1 cellular context compared by ENCODE assay signal in the genomic region with DNA sequence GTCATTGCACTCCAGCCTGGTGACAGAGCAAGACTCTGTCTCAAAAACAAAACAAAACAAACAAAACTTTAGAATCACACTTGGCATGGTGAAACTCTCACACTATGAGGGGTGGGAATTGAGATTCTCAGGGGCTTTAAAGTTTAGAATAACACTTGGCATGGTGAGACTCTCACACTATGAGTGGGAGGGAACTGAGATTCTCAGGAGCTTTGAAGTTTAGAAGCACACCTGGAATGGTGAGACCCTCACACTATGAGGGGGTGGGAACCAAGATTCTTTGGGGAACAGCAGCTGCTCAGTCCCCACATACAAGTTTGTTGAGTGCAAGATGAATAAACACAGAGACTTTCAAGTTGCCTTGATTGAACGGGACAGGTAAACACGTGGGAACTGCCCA.
TF ChIP-seq lines count a peak whose summit lies in the region.

No MANE protein-coding gene starts in this region.

TF ChIP-seq in H1, 55 proteins besides CTCF, POLR2A, EP300 and RAD21 (continued from another document):
- TF ChIP-seq, protein P1, sequence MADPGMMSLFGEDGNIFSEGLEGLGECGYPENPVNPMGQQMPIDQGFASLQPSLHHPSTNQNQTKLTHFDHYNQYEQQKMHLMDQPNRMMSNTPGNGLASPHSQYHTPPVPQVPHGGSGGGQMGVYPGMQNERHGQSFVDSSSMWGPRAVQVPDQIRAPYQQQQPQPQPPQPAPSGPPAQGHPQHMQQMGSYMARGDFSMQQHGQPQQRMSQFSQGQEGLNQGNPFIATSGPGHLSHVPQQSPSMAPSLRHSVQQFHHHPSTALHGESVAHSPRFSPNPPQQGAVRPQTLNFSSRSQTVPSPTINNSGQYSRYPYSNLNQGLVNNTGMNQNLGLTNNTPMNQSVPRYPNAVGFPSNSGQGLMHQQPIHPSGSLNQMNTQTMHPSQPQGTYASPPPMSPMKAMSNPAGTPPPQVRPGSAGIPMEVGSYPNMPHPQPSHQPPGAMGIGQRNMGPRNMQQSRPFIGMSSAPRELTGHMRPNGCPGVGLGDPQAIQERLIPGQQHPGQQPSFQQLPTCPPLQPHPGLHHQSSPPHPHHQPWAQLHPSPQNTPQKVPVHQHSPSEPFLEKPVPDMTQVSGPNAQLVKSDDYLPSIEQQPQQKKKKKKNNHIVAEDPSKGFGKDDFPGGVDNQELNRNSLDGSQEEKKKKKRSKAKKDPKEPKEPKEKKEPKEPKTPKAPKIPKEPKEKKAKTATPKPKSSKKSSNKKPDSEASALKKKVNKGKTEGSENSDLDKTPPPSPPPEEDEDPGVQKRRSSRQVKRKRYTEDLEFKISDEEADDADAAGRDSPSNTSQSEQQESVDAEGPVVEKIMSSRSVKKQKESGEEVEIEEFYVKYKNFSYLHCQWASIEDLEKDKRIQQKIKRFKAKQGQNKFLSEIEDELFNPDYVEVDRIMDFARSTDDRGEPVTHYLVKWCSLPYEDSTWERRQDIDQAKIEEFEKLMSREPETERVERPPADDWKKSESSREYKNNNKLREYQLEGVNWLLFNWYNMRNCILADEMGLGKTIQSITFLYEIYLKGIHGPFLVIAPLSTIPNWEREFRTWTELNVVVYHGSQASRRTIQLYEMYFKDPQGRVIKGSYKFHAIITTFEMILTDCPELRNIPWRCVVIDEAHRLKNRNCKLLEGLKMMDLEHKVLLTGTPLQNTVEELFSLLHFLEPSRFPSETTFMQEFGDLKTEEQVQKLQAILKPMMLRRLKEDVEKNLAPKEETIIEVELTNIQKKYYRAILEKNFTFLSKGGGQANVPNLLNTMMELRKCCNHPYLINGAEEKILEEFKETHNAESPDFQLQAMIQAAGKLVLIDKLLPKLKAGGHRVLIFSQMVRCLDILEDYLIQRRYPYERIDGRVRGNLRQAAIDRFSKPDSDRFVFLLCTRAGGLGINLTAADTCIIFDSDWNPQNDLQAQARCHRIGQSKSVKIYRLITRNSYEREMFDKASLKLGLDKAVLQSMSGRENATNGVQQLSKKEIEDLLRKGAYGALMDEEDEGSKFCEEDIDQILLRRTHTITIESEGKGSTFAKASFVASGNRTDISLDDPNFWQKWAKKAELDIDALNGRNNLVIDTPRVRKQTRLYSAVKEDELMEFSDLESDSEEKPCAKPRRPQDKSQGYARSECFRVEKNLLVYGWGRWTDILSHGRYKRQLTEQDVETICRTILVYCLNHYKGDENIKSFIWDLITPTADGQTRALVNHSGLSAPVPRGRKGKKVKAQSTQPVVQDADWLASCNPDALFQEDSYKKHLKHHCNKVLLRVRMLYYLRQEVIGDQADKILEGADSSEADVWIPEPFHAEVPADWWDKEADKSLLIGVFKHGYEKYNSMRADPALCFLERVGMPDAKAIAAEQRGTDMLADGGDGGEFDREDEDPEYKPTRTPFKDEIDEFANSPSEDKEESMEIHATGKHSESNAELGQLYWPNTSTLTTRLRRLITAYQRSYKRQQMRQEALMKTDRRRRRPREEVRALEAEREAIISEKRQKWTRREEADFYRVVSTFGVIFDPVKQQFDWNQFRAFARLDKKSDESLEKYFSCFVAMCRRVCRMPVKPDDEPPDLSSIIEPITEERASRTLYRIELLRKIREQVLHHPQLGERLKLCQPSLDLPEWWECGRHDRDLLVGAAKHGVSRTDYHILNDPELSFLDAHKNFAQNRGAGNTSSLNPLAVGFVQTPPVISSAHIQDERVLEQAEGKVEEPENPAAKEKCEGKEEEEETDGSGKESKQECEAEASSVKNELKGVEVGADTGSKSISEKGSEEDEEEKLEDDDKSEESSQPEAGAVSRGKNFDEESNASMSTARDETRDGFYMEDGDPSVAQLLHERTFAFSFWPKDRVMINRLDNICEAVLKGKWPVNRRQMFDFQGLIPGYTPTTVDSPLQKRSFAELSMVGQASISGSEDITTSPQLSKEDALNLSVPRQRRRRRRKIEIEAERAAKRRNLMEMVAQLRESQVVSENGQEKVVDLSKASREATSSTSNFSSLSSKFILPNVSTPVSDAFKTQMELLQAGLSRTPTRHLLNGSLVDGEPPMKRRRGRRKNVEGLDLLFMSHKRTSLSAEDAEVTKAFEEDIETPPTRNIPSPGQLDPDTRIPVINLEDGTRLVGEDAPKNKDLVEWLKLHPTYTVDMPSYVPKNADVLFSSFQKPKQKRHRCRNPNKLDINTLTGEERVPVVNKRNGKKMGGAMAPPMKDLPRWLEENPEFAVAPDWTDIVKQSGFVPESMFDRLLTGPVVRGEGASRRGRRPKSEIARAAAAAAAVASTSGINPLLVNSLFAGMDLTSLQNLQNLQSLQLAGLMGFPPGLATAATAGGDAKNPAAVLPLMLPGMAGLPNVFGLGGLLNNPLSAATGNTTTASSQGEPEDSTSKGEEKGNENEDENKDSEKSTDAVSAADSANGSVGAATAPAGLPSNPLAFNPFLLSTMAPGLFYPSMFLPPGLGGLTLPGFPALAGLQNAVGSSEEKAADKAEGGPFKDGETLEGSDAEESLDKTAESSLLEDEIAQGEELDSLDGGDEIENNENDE (IDR thresholded peaks at IDR 0.05; ENCODE audit: insufficient replicate concordance, low read length): no peak
- TF ChIP-seq GTF2F1 (IDR thresholded peaks at IDR 0.05; ENCODE audit: borderline replicate concordance, low read depth, low read length) (no peak), CHD1 (IDR thresholded peaks at IDR 0.05; ENCODE audit: low read depth, low read length) (no peak), SIN3A (conservative IDR thresholded peaks at IDR 0.05 in 1 of 2, IDR thresholded peaks at IDR 0.05 in 1 of 2; ENCODE audit: low read depth in 1 of 2, low read length in 2 of 2) (no peak), FOSL1 (IDR thresholded peaks at IDR 0.05; ENCODE audit: insufficient read depth, low read depth, low read length) (no peak), TAF1 (IDR thresholded peaks at IDR 0.05; ENCODE audit: low read depth, low read length) (no peak), POLR2AphosphoS5 (IDR thresholded peaks at IDR 0.05; ENCODE audit: low read depth, low read length) (no peak), BACH1 (IDR thresholded peaks at IDR 0.05; ENCODE audit: low read length) (no peak), JUN (IDR thresholded peaks at IDR 0.05; ENCODE audit: low read depth, low read length) (no peak)
